ENCODE assay signal across 22 cellular contexts in the genomic region with DNA sequence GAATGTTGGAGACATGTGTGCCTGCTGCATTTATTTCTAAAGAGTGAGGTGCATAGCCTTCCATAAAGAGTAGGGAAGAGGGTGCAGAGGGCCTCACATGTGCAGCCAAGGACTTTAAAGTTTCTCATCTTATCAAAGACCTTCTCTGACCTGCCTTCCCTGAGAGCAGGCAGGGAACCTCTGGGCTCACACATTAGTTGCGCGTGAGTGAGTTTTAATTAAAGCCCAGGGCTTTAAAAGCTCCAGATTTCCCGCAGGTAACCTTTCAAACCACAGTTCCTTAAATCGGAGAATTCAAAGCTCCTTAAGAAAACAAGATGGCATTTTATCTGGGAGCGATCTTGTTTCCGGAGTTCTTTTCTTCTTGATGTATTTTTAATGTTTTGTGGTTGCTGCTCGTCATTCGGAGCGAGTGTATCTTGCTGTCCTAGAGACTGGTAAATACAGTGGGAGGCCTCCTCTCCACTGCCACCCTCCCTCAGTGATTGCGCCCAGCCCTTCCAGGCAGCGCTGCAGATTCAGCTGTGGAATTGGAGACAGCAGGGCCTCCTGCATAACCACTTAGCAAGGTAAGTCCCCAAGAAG.
"Had no signal": no experiment of that assay in that cellular context is flagged by ENCODE, and none has a peak within 500 bp of the region (broad histone marks: within the 10 kb centered on the region; RNA-seq: fewer than 3 reads in every experiment).

No MANE protein-coding gene starts in this region.

- H3K27me3 ChIP-seq: brain microvascular endothelial cell, dorsolateral prefrontal cortex, testis had no signal

- H3K4me1 ChIP-seq: foreskin keratinocyte, psoas muscle, testis had no signal

- H3K27ac ChIP-seq: brain microvascular endothelial cell, dorsolateral prefrontal cortex, foreskin keratinocyte, psoas muscle, testis had no signal

- H3K4me2 ChIP-seq: smooth muscle cell had no signal

- DNase-seq: activated CD4-positive, alpha-beta T cell treated with anti-CD3 and anti-CD28 coated beads, Interleukin-2, amount 10 ng/mL, durations not matched to agents 7 days and 5 days; activated CD8-positive, alpha-beta T cell treated with anti-CD3 and anti-CD28 coated beads, Interleukin-2, amount 10 ng/mL, durations not matched to agents 7 days and 5 days; activated effector memory CD4-positive, alpha-beta T cell treated with Interleukin-2 at 50 U/mL for 16 hours; activated naive CD4-positive, alpha-beta T cell treated with anti-CD3 and anti-CD28 coated beads, Interleukin-2, amount 10 ng/mL, durations not matched to agents 7 days and 5 days; activated naive CD8-positive, alpha-beta T cell treated with anti-CD3 and anti-CD28 coated beads, Interleukin-2, amount 50 U/mL, for 24 hours; activated T-cell treated with anti-CD3 and anti-CD28 coated beads, Interleukin-2, amount 50 U/mL, for 4 hours; aorta; brain microvascular endothelial cell; central memory CD4-positive, alpha-beta T cell; dorsolateral prefrontal cortex; foreskin keratinocyte; glutamatergic neuron; hippocampal formation; psoas muscle; stimulated activated CD4-positive, alpha-beta T cell treated with anti-CD3 and anti-CD28 coated beads, Interleukin-4, amount 100 ng/mL, for 4 hours; T1000 had no signal

- H3K36me3 ChIP-seq: brain microvascular endothelial cell had no signal

- H3K4me3 ChIP-seq: dorsolateral prefrontal cortex, psoas muscle, smooth muscle cell, testis had no signal

- ATAC-seq: activated CD4-positive, CD25-positive, alpha-beta regulatory T cell treated with anti-CD3 and anti-CD28 coated beads, Interleukin-2, amount 50 U/mL, for 24 hours; activated CD8-positive, alpha-beta T cell treated with anti-CD3 and anti-CD28 coated beads, Interleukin-2, amount 10 ng/mL, durations not matched to agents 7 days and 5 days; activated naive CD8-positive, alpha-beta T cell treated with anti-CD3 and anti-CD28 coated beads, Interleukin-2, amount 50 U/mL, for 24 hours; activated T-cell treated with anti-CD3 and anti-CD28 coated beads, Interleukin-2, amount 50 U/mL, for 4 hours; foreskin keratinocyte; left lobe of liver; psoas muscle; sciatic nerve; stimulated activated memory B cell treated with anti-CD40 and anti-IgM and Interleukin-4, amounts not matched to agents 10 μg/mL and 1 μg/mL and 100 μg/mL, for 72 hours had no signal

- H3K9me3 ChIP-seq: psoas muscle, testis had no signal
